18 cellular contexts compared by ENCODE assay signal in the genomic region with DNA sequence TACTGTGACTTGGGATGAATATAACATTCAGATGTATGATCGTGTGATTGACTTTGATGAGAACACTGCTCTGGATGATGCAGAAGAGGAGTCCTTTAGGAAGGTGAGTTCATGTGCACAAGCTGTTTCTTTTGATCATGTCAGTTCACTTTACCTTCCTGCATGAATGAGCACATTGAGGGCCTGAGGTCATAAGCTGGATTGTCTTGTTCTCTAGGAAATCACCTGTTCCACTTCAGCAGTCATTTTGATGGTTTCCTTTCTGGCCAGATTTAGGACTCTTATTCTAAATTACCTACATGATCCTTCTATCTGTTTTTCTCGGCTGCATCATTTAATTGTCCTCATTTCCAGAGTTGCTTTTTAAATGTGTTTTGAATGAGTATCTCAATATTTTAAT. TPM values are rescaled to one million over a fixed set of nuclear protein-coding genes. Genes with fewer than 3 reads are reported as not detected.
DNase-seq lines count a peak whose midpoint lies in the region; FAIRE-seq and TF ChIP-seq lines count a peak whose summit lies in the region.
"Had no signal": no experiment of that assay in that cellular context is flagged by ENCODE, and none has a peak within 500 bp of the region (broad histone marks: within the 10 kb centered on the region; RNA-seq: fewer than 3 reads in every experiment).

No MANE protein-coding gene starts in this region.

- intact Hi-C loops in activated T-helper 1 cell treated with anti-CD3 and anti-CD28 coated beads, Interleukin-12 subunit alpha, Interleukin-12 subunit beta, Interleukin-2, Interleukin-4 antibody, amounts not matched to agents 30 ng/mL and 10 ng/mL and 1 ng/mL, durations not matched to agents 14 hours and 24 hours and 36 hours (cut with micrococcal nuclease), result no loop called here
- intact Hi-C loops in mammary epithelial cell (cut with micrococcal nuclease), result no loop called here

- no peak overlapping the region for H3K9ac ChIP-seq in mammary epithelial cell (ENCODE audit: insufficient read depth, low read length)

- H3K27me3 ChIP-seq in mammary epithelial cell (ENCODE audit: insufficient read depth, low read length), result no peaks in the 10 kb centered on the region
- H3K27me3 ChIP-seq: tibial nerve had no signal

- peaks cover 38% of the 10 kb centered on the region for H3K36me3 Mint-ChIP-seq in activated T-helper 1 cell treated with anti-CD3 and anti-CD28 coated beads, Interleukin-12 subunit alpha, Interleukin-12 subunit beta, Interleukin-2, Interleukin-4 antibody, amounts not matched to agents 30 ng/mL and 10 ng/mL and 1 ng/mL, durations not matched to agents 14 hours and 24 hours and 36 hours (ENCODE audit: low read depth)
- H3K36me3 Mint-ChIP-seq in progenitor cell of endocrine pancreas (ENCODE audit: insufficient read depth) (peaks cover 19% of the 10 kb centered on the region), immature natural killer cell (peaks cover 10 to 17% (median 13%) of the 10 kb centered on the region in 3 donors)

- peaks cover 20% of the 10 kb centered on the region for H3K79me2 ChIP-seq in mammary epithelial cell (ENCODE audit: insufficient read depth, low read length)

- in situ Hi-C loops in mammary epithelial cell (cut with MboI; ENCODE audit: low sequenced_read_pairs in 2 of 2), result no loop called here

- BruUV-seq in mammary epithelial cell (replicated peaks; lab: Mats Ljungman, UMichigan), result no TSS peak

- 100% methylated on average over 2 of the region's 2 CpGs for WGBS in mammary epithelial cell (ENCODE audit: low coverage, missing lambda C conversion rate)

- no peaks in the 10 kb centered on the region for H3K9me3 Mint-ChIP-seq in activated T-helper 1 cell treated with anti-CD3 and anti-CD28 coated beads, Interleukin-12 subunit alpha, Interleukin-12 subunit beta, Interleukin-2, Interleukin-4 antibody, amounts not matched to agents 30 ng/mL and 10 ng/mL and 1 ng/mL, durations not matched to agents 14 hours and 24 hours and 36 hours
- H3K9me3 Mint-ChIP-seq in progenitor cell of endocrine pancreas (ENCODE audit: low read depth), result no peaks in the 10 kb centered on the region
- H3K9me3 Mint-ChIP-seq in immature natural killer cell, result no peaks in the 10 kb centered on the region
- H3K9me3 Mint-ChIP-seq: activated T-cell treated with anti-CD3 and anti-CD28 coated beads, Interleukin-2, amount 50 U/mL, for 24 hours; GM23338 had no signal

- CTCF ChIA-PET in mammary epithelial cell (lab: Charles Lee; ENCODE audit: low non-redundant PET), result no interaction called here

- H3K27ac Mint-ChIP-seq in activated T-helper 1 cell treated with anti-CD3 and anti-CD28 coated beads, Interleukin-12 subunit alpha, Interleukin-12 subunit beta, Interleukin-2, Interleukin-4 antibody, amounts not matched to agents 30 ng/mL and 10 ng/mL and 1 ng/mL, durations not matched to agents 14 hours and 24 hours and 36 hours, result peak overlapping the region; percentile 63
- H3K27ac Mint-ChIP-seq in progenitor cell of endocrine pancreas, result peak overlapping the region; percentile 2
- no peak overlapping the region for H3K27ac Mint-ChIP-seq in immature natural killer cell
- H3K27ac Mint-ChIP-seq: activated T-cell treated with anti-CD3 and anti-CD28 coated beads, Interleukin-2, amount 50 U/mL, for 24 hours; GM23338 had no signal

- peak; percentile 33 for DNase-seq in NCI-H510A treated with DMSO at 0.1 percent for 48 hours (lab: John Stamatoyannopoulos, UW)
- DNase-seq in NCI-H510A (lab: John Stamatoyannopoulos, UW), result no peak
- no peak for DNase-seq in GM19239 (ENCODE audit: insufficient read length, low spot score)
- DNase-seq in activated T-helper 1 cell treated with anti-CD3 and anti-CD28 coated beads, Interleukin-12 subunit alpha, Interleukin-12 subunit beta, Interleukin-2, Interleukin-4 antibody, amounts not matched to agents 30 ng/mL and 10 ng/mL and 1 ng/mL, durations not matched to agents 14 hours and 24 hours and 36 hours (ENCODE audit: low spot score), result no peak
- no peak for DNase-seq in progenitor cell of endocrine pancreas (ENCODE audit: low spot score, unreplicated experiment)
- DNase-seq in mammary epithelial cell, result no peak
- no peak for DNase-seq in immature natural killer cell
- DNase-seq in mucosa of gallbladder (ENCODE audit: low spot score), result no peak
- DNase-seq: activated CD4-positive, CD25-positive, alpha-beta regulatory T cell; activated T-cell treated with anti-CD3 and anti-CD28 coated beads, Interleukin-2, amount 50 U/mL, for 24 hours; effector CD4-positive, alpha-beta T cell; Kasumi-1; midbrain; NCI-H2227 treated with DMSO at 0.1 percent for 48 hours; PC-3 had no signal

- peak; percentile 82 for FAIRE-seq in GM19239 (lab: Jason Lieb, UNC)
- FAIRE-seq: frontal cortex had no signal

- peaks cover 51% of the 10 kb centered on the region for H3K4me1 Mint-ChIP-seq in activated T-helper 1 cell treated with anti-CD3 and anti-CD28 coated beads, Interleukin-12 subunit alpha, Interleukin-12 subunit beta, Interleukin-2, Interleukin-4 antibody, amounts not matched to agents 30 ng/mL and 10 ng/mL and 1 ng/mL, durations not matched to agents 14 hours and 24 hours and 36 hours (ENCODE audit: low read depth)
- H3K4me1 Mint-ChIP-seq in progenitor cell of endocrine pancreas (ENCODE audit: low read depth), result peaks cover 22% of the 10 kb centered on the region
- H3K4me1 Mint-ChIP-seq in immature natural killer cell, result peaks cover 28 to 41% of the 10 kb centered on the region in 2 donors

- no peak overlapping the region for H2AFZ ChIP-seq in mammary epithelial cell (ENCODE audit: low read depth, low read length)
- H2AFZ ChIP-seq: GM23338 had no signal

- dilution Hi-C loops in mammary epithelial cell (cut with HindIII; ENCODE audit: low sequenced_read_pairs), result no loop called here

- H3K36me3 ChIP-seq in mammary epithelial cell (ENCODE audit: insufficient read depth, low read length), result peaks cover 6% of the 10 kb centered on the region

- no peaks in the 10 kb centered on the region for H3K27me3 Mint-ChIP-seq in activated T-helper 1 cell treated with anti-CD3 and anti-CD28 coated beads, Interleukin-12 subunit alpha, Interleukin-12 subunit beta, Interleukin-2, Interleukin-4 antibody, amounts not matched to agents 30 ng/mL and 10 ng/mL and 1 ng/mL, durations not matched to agents 14 hours and 24 hours and 36 hours (ENCODE audit: insufficient read depth)
- H3K27me3 Mint-ChIP-seq in progenitor cell of endocrine pancreas (no peaks in the 10 kb centered on the region), immature natural killer cell (ENCODE audit: low read depth in 3 of 3) (peaks cover 0 to 6% (median 2%) of the 10 kb centered on the region in 3 donors)
- H3K27me3 Mint-ChIP-seq: activated T-cell treated with anti-CD3 and anti-CD28 coated beads, Interleukin-2, amount 50 U/mL, for 24 hours had no signal

- H3K4me1 ChIP-seq in mammary epithelial cell (ENCODE audit: insufficient read depth, low read length), result no peaks in the 10 kb centered on the region

- no peak overlapping the region for H3K27ac ChIP-seq in mammary epithelial cell (ENCODE audit: insufficient read depth, low read depth, low read length)

- H4K20me1 ChIP-seq in mammary epithelial cell (ENCODE audit: insufficient read depth, low read length), result no peaks in the 10 kb centered on the region

- peak overlapping the region; percentile 45 for H3K4me3 Mint-ChIP-seq in activated T-helper 1 cell treated with anti-CD3 and anti-CD28 coated beads, Interleukin-12 subunit alpha, Interleukin-12 subunit beta, Interleukin-2, Interleukin-4 antibody, amounts not matched to agents 30 ng/mL and 10 ng/mL and 1 ng/mL, durations not matched to agents 14 hours and 24 hours and 36 hours
- H3K4me3 Mint-ChIP-seq in progenitor cell of endocrine pancreas (ENCODE audit: low read depth) (no peak overlapping the region), immature natural killer cell (no peak overlapping the region)
- H3K4me3 Mint-ChIP-seq: activated T-cell treated with anti-CD3 and anti-CD28 coated beads, Interleukin-2, amount 50 U/mL, for 24 hours; GM23338 had no signal

- H3K4me3 ChIP-seq in mammary epithelial cell (replicated peaks in 1 of 3; ENCODE audit: insufficient read depth in 1 of 3, low read depth in 2 of 3, low read length in 3 of 3), result no peak overlapping the region
- H3K4me3 ChIP-seq: GM23338, tibial nerve had no signal

- no peak overlapping the region for H3K4me2 ChIP-seq in mammary epithelial cell (ENCODE audit: insufficient read depth, low read depth, low read length)
- H3K4me2 ChIP-seq: GM23338 had no signal

- no peak for TF ChIP-seq CTCF in progenitor cell of endocrine pancreas (IDR thresholded peaks at IDR 0.05; ENCODE audit: unreplicated experiment)
- TF ChIP-seq CTCF in mammary epithelial cell (conservative IDR thresholded peaks at IDR 0.05 in 1 of 2, IDR thresholded peaks at IDR 0.05 in 1 of 2; ENCODE audit: extremely low read depth in 1 of 2, insufficient read depth in 1 of 2, low read depth in 1 of 2, low read length in 2 of 2), result no peak

- no peaks in the 10 kb centered on the region for H3K9me3 ChIP-seq in mammary epithelial cell (replicated peaks; ENCODE audit: insufficient read depth, low read length)
- H3K9me3 ChIP-seq: tibial nerve had no signal

RNA-seq across cellular contexts. Expression of gene RCN2, which starts 4.1 kb away (rescaled TPM):
- 39.9 and 42.2 TPM in 2 replicates for total RNA-seq in activated T-helper 1 cell treated with anti-CD3 and anti-CD28 coated beads, Interleukin-12 subunit alpha, Interleukin-12 subunit beta, Interleukin-2, Interleukin-4 antibody, amounts not matched to agents 30 ng/mL and 10 ng/mL and 1 ng/mL, durations not matched to agents 14 hours and 24 hours and 36 hours
- total RNA-seq in progenitor cell of endocrine pancreas (232 and 236 TPM in 2 replicates), mammary epithelial cell (10 to 100 TPM; 47.0 to 51.3 TPM), mucosa of gallbladder (34.3 TPM)
- polyA plus RNA-seq in mammary epithelial cell (35.5 TPM), immature natural killer cell (10 to 100 TPM; 54.0 to 68.2 (median 64.1) TPM)
- 5.1 TPM for polyA minus RNA-seq in mammary epithelial cell

RNA-seq across cellular contexts. Expression of gene SCAPER, which starts 30.5 kb away (rescaled TPM):
- 21.5 and 23.5 TPM in 2 replicates for total RNA-seq in activated T-helper 1 cell treated with anti-CD3 and anti-CD28 coated beads, Interleukin-12 subunit alpha, Interleukin-12 subunit beta, Interleukin-2, Interleukin-4 antibody, amounts not matched to agents 30 ng/mL and 10 ng/mL and 1 ng/mL, durations not matched to agents 14 hours and 24 hours and 36 hours
- total RNA-seq in progenitor cell of endocrine pancreas, result 43.1 and 43.3 TPM in 2 replicates
- total RNA-seq in mammary epithelial cell, result 10 to 100 TPM in 1 of 2 donors, 1 to 10 TPM in 1; 9.2 to 11.6 TPM
- 1.1 TPM for polyA plus RNA-seq in mammary epithelial cell
- polyA minus RNA-seq in mammary epithelial cell, result 0.67 TPM
- polyA plus RNA-seq in immature natural killer cell, result 10 to 100 TPM in 1 of 3 donors, 1 to 10 TPM in 2; 6.8 to 23.6 (median 6.8) TPM
- total RNA-seq in mucosa of gallbladder, result 20.7 TPM

RNA-seq across cellular contexts. Expression of gene PSTPIP1, which starts 59.3 kb away (rescaled TPM):
- 218 and 226 TPM in 2 replicates for total RNA-seq in activated T-helper 1 cell treated with anti-CD3 and anti-CD28 coated beads, Interleukin-12 subunit alpha, Interleukin-12 subunit beta, Interleukin-2, Interleukin-4 antibody, amounts not matched to agents 30 ng/mL and 10 ng/mL and 1 ng/mL, durations not matched to agents 14 hours and 24 hours and 36 hours
- total RNA-seq in progenitor cell of endocrine pancreas (not detected in 2 replicates), mammary epithelial cell (1 to 10 TPM in 1 of 2 donors, under 1 TPM in 1; 0.67 to 3.5 TPM), mucosa of gallbladder (16.3 TPM)
- polyA plus RNA-seq in mammary epithelial cell (2.1 TPM), immature natural killer cell (100 to 1,000 TPM in 1 of 3 donors, 10 to 100 TPM in 2; 84.4 to 127 (median 99.3) TPM)
- 3.3 TPM for polyA minus RNA-seq in mammary epithelial cell
- total RNA-seq: PC-3 had no signal

Comparison
In these comparisons a context has a peak if more than half of its experiments do, and no peak if none do; other contexts are left out.
1. H3K27ac Mint-ChIP-seq: peak in activated T-helper 1 cell treated with anti-CD3 and anti-CD28 coated beads, Interleukin-12 subunit alpha, Interleukin-12 subunit beta, Interleukin-2, Interleukin-4 antibody, amounts not matched to agents 30 ng/mL and 10 ng/mL and 1 ng/mL, durations not matched to agents 14 hours and 24 hours and 36 hours (single experiment) and progenitor cell of endocrine pancreas (single experiment); none in immature natural killer cell (0 of 6).
2. RNA of gene PSTPIP1, which starts 59.3 kb away (total RNA-seq): 218 to 226 TPM in activated T-helper 1 cell treated with anti-CD3 and anti-CD28 coated beads, Interleukin-12 subunit alpha, Interleukin-12 subunit beta, Interleukin-2, Interleukin-4 antibody, amounts not matched to agents 30 ng/mL and 10 ng/mL and 1 ng/mL, durations not matched to agents 14 hours and 24 hours and 36 hours; 16.3 TPM in mucosa of gallbladder (single experiment), 0.67 to 3.5 TPM in mammary epithelial cell and not detected in progenitor cell of endocrine pancreas; every median in the first group is over 10 times any median in the second.